Comparison of ENCODE assay signal across 9 cellular contexts in genomic region chr7:47635091-47636090, GRCh38. TPM values are rescaled to one million over a fixed set of nuclear protein-coding genes. Genes with fewer than 3 reads are reported as not detected.
DNase-seq lines count a peak whose midpoint lies in the region; ATAC-seq and TF ChIP-seq lines count a peak whose summit lies in the region.
"Had no signal": no experiment of that assay in that cellular context is flagged by ENCODE, and none has a peak within 500 bp of the region (broad histone marks: within the 10 kb centered on the region; RNA-seq: fewer than 3 reads in every experiment).

No MANE protein-coding gene starts in this region.

- peak overlapping the region; percentile 98 for H2AFZ ChIP-seq in parathyroid adenoma

- DNase-seq in DMS53 (lab: John Stamatoyannopoulos, UW) = peak; percentile 88
- peak; percentile 77 for DNase-seq in NCI-H2196 treated with DMSO at 0.1 percent for 48 hours (lab: John Stamatoyannopoulos, UW; ENCODE audit: unreplicated experiment)
- no peak for DNase-seq in epithelial cell of proximal tubule (ENCODE audit: low read depth)
- DNase-seq in activated naive CD4-positive, alpha-beta T cell (lab: John Stamatoyannopoulos, UW) = no peak
- no peak for DNase-seq in activated CD8-positive, alpha-beta memory T cell treated with anti-CD3 and anti-CD28 coated beads, Interleukin-2, amount 50 U/mL, for 4 hours
- DNase-seq in NCI-H82 treated with DMSO at 0.1 percent for 48 hours (lab: John Stamatoyannopoulos, UW; ENCODE audit: unreplicated experiment) = no peak
- DNase-seq: NCI-H446 treated with DMSO at 0.1 percent for 48 hours had no signal

- H3K4me3 ChIP-seq in epithelial cell of proximal tubule (ENCODE audit: low read depth, low read length) = peak overlapping the region; percentile 9
- H3K4me3 ChIP-seq in parathyroid adenoma (ENCODE audit: low read depth, low read length) = peak overlapping the region; percentile 25

- peak overlapping the region; percentile 39 for H3K27ac ChIP-seq in parathyroid adenoma

- no peaks in the 10 kb centered on the region for H3K27me3 ChIP-seq in parathyroid adenoma (ENCODE audit: control insufficient read depth, insufficient read depth, low read length)

- H3K9ac ChIP-seq in parathyroid adenoma = no peak overlapping the region

- no peaks in the 10 kb centered on the region for H3K36me3 ChIP-seq in parathyroid adenoma (ENCODE audit: control insufficient read depth, insufficient read depth, low read length)

- ATAC-seq in GM18502 (IDR thresholded peaks at IDR 0.05; ENCODE audit: poor library complexity, unreplicated experiment) = no peak

- no peaks in the 10 kb centered on the region for H3K9me3 ChIP-seq in parathyroid adenoma (ENCODE audit: control insufficient read depth, low read length)

- H3K79me2 ChIP-seq in parathyroid adenoma = no peaks in the 10 kb centered on the region

- TF ChIP-seq CTCF in epithelial cell of proximal tubule (conservative IDR thresholded peaks at IDR 0.05; ENCODE audit: low read depth, low read length) (no peak), parathyroid adenoma (IDR thresholded peaks at IDR 0.05) (no peak)

- H3K4me2 ChIP-seq in parathyroid adenoma (ENCODE audit: low read length) = peak overlapping the region; percentile 67

- peaks cover 11% of the 10 kb centered on the region for H3K4me1 ChIP-seq in parathyroid adenoma

RNA-seq across cellular contexts. Expression of gene TNS3, which starts 53.5 kb away (rescaled TPM):
- total RNA-seq in epithelial cell of proximal tubule = 36.9 and 40.8 TPM in 2 replicates

Comparison
In these comparisons a context has a peak if more than half of its experiments do, and no peak if none do; other contexts are left out.
1. DNase-seq: peak in DMS53 (single experiment) and NCI-H2196 treated with DMSO at 0.1 percent for 48 hours (single experiment); none in epithelial cell of proximal tubule (single experiment), activated naive CD4-positive, alpha-beta T cell (0 of 4), activated CD8-positive, alpha-beta memory T cell treated with anti-CD3 and anti-CD28 coated beads, Interleukin-2, amount 50 U/mL, for 4 hours (single experiment) and NCI-H82 treated with DMSO at 0.1 percent for 48 hours (single experiment).